ENCODE assay signal across 22 cellular contexts in the genomic region with DNA sequence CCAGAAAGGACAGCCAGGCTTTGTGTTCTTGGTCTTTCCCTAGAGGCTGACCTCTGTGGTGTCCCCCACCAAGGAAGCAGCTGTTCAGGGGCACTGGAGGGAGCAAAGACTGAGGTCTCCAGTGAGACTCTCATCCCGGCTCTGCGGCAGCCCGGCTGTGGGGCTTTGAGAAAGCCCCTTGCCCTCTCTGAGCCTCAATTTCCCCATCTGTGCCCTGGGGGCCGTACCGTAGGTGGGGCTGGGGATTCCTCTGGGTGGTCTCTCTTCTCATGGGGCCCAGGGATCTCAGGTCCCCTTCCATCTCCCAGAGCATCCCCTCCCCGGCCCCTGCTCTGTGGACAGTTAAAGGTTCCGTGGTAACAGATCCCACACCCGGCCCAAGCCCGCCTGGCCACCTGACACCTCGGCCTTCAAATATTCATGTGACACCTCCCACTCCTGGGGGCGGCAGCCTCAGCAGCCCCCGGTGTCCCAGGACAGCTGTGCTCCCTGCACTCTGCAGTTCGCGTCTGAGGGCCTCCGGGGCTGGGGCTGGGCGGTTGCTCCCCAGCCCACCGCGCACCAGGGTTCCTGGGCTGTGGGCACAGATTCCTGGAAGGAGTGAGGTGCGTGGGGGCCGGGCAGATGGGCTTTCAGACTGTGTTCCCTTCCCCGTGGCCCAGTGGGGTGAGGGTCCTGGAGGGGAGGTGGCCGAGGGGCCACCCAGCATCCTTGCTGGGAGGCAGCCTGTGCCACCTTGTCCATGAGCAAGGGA. TPM values are rescaled to one million over a fixed set of nuclear protein-coding genes. Genes with fewer than 3 reads are reported as not detected.
"Had no signal": no experiment of that assay in that cellular context is flagged by ENCODE, and none has a peak within 500 bp of the region (broad histone marks: within the 10 kb centered on the region; RNA-seq: fewer than 3 reads in every experiment).

No MANE protein-coding gene starts in this region.

- ATAC-seq: gastroesophageal sphincter, heart left ventricle, left lobe of liver had no signal

- FAIRE-seq: astrocyte had no signal

- H3K27me3 ChIP-seq: gastroesophageal sphincter, heart left ventricle, thyroid gland had no signal

- H3K4me1 Mint-ChIP-seq: activated naive CD8-positive, alpha-beta T cell treated with anti-CD3 and anti-CD28 coated beads for 36 hours; central memory CD8-positive, alpha-beta T cell had no signal

- H3K4me3 Mint-ChIP-seq: activated CD4-positive, alpha-beta memory T cell treated with anti-CD3 and anti-CD28 coated beads for 36 hours; activated naive CD8-positive, alpha-beta T cell treated with anti-CD3 and anti-CD28 coated beads for 36 hours; central memory CD8-positive, alpha-beta T cell; nephron progenitor cell had no signal

- DNase-seq: activated CD4-positive, alpha-beta memory T cell treated with anti-CD3 and anti-CD28 coated beads for 36 hours; activated CD4-positive, alpha-beta T cell treated with anti-CD3 and anti-CD28 coated beads for 48 hours; activated naive CD4-positive, alpha-beta T cell treated with Interleukin-2 at 50 U/mL for 16 hours; activated naive CD8-positive, alpha-beta T cell treated with anti-CD3 and anti-CD28 coated beads for 36 hours; activated T-cell treated with anti-CD3 and anti-CD28 coated beads, Interleukin-2, amount 50 U/mL, for 48 hours; colonic mucosa; esophagus squamous epithelium; islet precursor cell; mammary epithelial cell; midbrain; nephron progenitor cell; nucleus accumbens; stimulated activated CD4-positive, alpha-beta T cell treated with anti-CD3 and anti-CD28 coated beads, Interleukin-4, amount 100 ng/mL, for 1 hour; stimulated activated naive CD4-positive, alpha-beta T cell treated with Interleukin-2 at 50 U/mL for 16 hours; substantia nigra; thyroid gland had no signal

- H3K4me1 ChIP-seq: colonic mucosa had no signal

- H3K27ac ChIP-seq: colonic mucosa, esophagus squamous epithelium, gastroesophageal sphincter, heart left ventricle, thyroid gland had no signal

- H3K36me3 Mint-ChIP-seq: activated CD4-positive, alpha-beta memory T cell treated with anti-CD3 and anti-CD28 coated beads for 36 hours; activated naive CD8-positive, alpha-beta T cell treated with anti-CD3 and anti-CD28 coated beads for 36 hours had no signal

- H3K27ac Mint-ChIP-seq: activated CD4-positive, alpha-beta memory T cell treated with anti-CD3 and anti-CD28 coated beads for 36 hours; activated naive CD8-positive, alpha-beta T cell treated with anti-CD3 and anti-CD28 coated beads for 36 hours; nephron progenitor cell had no signal

- H3K9me3 Mint-ChIP-seq: activated CD4-positive, alpha-beta memory T cell treated with anti-CD3 and anti-CD28 coated beads for 36 hours; activated naive CD8-positive, alpha-beta T cell treated with anti-CD3 and anti-CD28 coated beads for 36 hours; central memory CD8-positive, alpha-beta T cell; nephron progenitor cell had no signal

- H3K9me3 ChIP-seq: colonic mucosa, esophagus squamous epithelium, gastroesophageal sphincter, heart left ventricle, thyroid gland had no signal

- H3K36me3 ChIP-seq: colonic mucosa, esophagus squamous epithelium, gastroesophageal sphincter, heart left ventricle, thyroid gland had no signal

- H3K4me3 ChIP-seq: colonic mucosa, esophagus squamous epithelium, gastroesophageal sphincter, heart left ventricle, thyroid gland had no signal

- H3K27me3 Mint-ChIP-seq: activated naive CD8-positive, alpha-beta T cell treated with anti-CD3 and anti-CD28 coated beads for 36 hours had no signal

RNA-seq across cellular contexts. Expression of gene KLHL30, which starts 15.1 kb away (rescaled TPM):
- total RNA-seq: activated CD4-positive, alpha-beta memory T cell treated with anti-CD3 and anti-CD28 coated beads for 36 hours; activated naive CD8-positive, alpha-beta T cell treated with anti-CD3 and anti-CD28 coated beads for 36 hours; T-helper 2 cell treated with Interferon-gamma antibody and Interleukin-4, amounts not matched to agents 100 ng/mL and 5 ng/mL, for 36 hours had no signal

RNA-seq across cellular contexts. Expression of gene ESPNL, which starts 23.3 kb away (rescaled TPM):
- total RNA-seq: activated naive CD8-positive, alpha-beta T cell treated with anti-CD3 and anti-CD28 coated beads for 36 hours; astrocyte had no signal
- polyA plus RNA-seq: mammary epithelial cell had no signal

RNA-seq across cellular contexts. Expression of gene ERFE, which starts 35.4 kb away (rescaled TPM):
- total RNA-seq: activated CD4-positive, alpha-beta memory T cell treated with anti-CD3 and anti-CD28 coated beads for 36 hours; left lobe of liver had no signal
